In the genomic region with DNA sequence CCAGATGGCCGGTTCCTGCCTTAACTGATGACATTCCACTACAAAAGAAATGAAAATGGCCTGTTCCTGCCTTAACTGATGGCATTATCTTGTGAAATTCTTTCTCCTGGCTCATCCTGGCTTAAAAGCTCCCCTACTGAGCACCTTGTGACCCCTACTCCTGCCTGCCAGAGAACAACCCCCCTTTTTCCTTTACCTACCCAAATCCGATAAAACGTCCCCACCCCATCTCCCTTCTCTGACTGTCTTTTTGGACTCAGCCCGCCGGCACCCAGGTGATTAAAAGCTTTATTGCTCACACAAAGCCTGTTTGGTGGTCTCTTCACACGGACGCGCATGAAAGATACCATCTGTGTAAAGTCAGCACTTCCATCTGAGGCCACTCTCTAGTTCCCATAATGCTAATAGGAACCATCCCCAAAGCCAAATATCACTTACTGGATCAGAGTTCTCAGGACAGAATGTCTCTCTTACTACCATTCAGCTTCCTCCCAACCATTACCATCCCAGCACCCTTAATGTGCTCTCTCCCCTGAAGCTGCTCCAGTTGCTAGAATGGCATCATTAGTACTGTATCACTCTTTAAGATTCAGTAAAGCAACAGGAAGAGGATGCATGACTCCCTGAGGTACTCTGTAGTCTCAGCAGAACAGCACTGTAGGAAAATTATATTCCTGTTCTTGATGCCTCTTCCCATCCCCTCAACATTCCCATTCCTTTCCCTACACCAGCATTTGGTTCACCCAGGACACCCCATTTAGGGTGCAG, we compare ENCODE assay signal across 1 cellular context.
TF ChIP-seq lines count a peak whose summit lies in the region.

No MANE protein-coding gene starts in this region.

TF ChIP-seq in WTC11, 78 proteins besides CTCF, POLR2A, EP300 and RAD21:
- TF ChIP-seq, protein P1, sequence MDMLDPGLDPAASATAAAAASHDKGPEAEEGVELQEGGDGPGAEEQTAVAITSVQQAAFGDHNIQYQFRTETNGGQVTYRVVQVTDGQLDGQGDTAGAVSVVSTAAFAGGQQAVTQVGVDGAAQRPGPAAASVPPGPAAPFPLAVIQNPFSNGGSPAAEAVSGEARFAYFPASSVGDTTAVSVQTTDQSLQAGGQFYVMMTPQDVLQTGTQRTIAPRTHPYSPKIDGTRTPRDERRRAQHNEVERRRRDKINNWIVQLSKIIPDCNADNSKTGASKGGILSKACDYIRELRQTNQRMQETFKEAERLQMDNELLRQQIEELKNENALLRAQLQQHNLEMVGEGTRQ (CRISPR knock-in tag; IDR thresholded peaks at IDR 0.05) = no peak
- TF ChIP-seq SP1 (CRISPR knock-in tag; conservative IDR thresholded peaks at IDR 0.05) (no peak), ZNF232 (CRISPR knock-in tag; IDR thresholded peaks at IDR 0.05) (no peak), JUN (CRISPR knock-in tag; IDR thresholded peaks at IDR 0.05) (no peak), ELF4 (CRISPR knock-in tag; IDR thresholded peaks at IDR 0.05; ENCODE audit: low read depth) (no peak), NFYB (CRISPR knock-in tag; conservative IDR thresholded peaks at IDR 0.05; ENCODE audit: low read depth) (no peak)
- TF ChIP-seq, protein P2, sequence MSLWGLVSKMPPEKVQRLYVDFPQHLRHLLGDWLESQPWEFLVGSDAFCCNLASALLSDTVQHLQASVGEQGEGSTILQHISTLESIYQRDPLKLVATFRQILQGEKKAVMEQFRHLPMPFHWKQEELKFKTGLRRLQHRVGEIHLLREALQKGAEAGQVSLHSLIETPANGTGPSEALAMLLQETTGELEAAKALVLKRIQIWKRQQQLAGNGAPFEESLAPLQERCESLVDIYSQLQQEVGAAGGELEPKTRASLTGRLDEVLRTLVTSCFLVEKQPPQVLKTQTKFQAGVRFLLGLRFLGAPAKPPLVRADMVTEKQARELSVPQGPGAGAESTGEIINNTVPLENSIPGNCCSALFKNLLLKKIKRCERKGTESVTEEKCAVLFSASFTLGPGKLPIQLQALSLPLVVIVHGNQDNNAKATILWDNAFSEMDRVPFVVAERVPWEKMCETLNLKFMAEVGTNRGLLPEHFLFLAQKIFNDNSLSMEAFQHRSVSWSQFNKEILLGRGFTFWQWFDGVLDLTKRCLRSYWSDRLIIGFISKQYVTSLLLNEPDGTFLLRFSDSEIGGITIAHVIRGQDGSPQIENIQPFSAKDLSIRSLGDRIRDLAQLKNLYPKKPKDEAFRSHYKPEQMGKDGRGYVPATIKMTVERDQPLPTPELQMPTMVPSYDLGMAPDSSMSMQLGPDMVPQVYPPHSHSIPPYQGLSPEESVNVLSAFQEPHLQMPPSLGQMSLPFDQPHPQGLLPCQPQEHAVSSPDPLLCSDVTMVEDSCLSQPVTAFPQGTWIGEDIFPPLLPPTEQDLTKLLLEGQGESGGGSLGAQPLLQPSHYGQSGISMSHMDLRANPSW (CRISPR knock-in tag; conservative IDR thresholded peaks at IDR 0.05; ENCODE audit: low read depth) = no peak
- TF ChIP-seq, protein P3, sequence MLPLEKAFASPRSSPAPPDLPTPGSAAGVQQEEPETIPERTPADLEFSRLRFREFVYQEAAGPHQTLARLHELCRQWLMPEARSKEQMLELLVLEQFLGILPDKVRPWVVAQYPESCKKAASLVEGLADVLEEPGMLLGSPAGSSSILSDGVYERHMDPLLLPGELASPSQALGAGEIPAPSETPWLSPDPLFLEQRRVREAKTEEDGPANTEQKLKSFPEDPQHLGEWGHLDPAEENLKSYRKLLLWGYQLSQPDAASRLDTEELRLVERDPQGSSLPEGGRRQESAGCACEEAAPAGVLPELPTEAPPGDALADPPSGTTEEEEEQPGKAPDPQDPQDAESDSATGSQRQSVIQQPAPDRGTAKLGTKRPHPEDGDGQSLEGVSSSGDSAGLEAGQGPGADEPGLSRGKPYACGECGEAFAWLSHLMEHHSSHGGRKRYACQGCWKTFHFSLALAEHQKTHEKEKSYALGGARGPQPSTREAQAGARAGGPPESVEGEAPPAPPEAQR (CRISPR knock-in tag; IDR thresholded peaks at IDR 0.05) = no peak
- TF ChIP-seq, protein P4, sequence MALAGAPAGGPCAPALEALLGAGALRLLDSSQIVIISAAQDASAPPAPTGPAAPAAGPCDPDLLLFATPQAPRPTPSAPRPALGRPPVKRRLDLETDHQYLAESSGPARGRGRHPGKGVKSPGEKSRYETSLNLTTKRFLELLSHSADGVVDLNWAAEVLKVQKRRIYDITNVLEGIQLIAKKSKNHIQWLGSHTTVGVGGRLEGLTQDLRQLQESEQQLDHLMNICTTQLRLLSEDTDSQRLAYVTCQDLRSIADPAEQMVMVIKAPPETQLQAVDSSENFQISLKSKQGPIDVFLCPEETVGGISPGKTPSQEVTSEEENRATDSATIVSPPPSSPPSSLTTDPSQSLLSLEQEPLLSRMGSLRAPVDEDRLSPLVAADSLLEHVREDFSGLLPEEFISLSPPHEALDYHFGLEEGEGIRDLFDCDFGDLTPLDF (CRISPR knock-in tag; IDR thresholded peaks at IDR 0.05) = no peak
